ENCODE assay signal across 20 cellular contexts in the genomic region with DNA sequence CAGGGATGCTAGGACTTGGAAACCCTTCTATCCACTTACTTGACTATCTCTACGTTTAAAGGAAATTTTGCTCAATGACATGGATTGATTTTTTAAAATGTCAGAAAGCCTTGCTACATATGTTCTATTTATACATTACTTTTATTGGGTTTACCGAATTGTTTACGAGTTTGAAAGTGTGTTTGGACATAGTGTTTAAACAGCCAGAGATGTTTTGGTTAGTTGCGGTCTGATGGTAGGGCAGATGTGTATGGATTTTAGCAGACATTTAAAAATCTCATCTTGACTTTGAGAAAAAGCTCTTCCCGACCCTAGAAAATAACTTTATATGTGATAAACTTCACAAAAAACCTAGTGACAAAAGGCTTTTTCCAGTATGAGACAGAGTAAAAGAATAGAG.
DNase-seq lines count a peak whose midpoint lies in the region; ATAC-seq, FAIRE-seq and TF ChIP-seq lines count a peak whose summit lies in the region.
"Had no signal": no experiment of that assay in that cellular context is flagged by ENCODE, and none has a peak within 500 bp of the region (broad histone marks: within the 10 kb centered on the region; RNA-seq: fewer than 3 reads in every experiment).

No MANE protein-coding gene starts in this region.

- H3K4ac ChIP-seq in IMR-90 (ENCODE audit: low read depth, low read length) (no peak overlapping the region), mesenchymal stem cell (ENCODE audit: low read depth in 1 of 2, low read length in 2 of 2) (no peak overlapping the region)

- no peak for TF ChIP-seq CTCF in IMR-90 (conservative IDR thresholded peaks at IDR 0.05; ENCODE audit: low read depth, low read length)

- BruUV-seq in IMR-90 (replicated peaks; lab: Mats Ljungman, UMichigan) = no TSS peak

- H3K18ac ChIP-seq in IMR-90 (ENCODE audit: low read depth, low read length) (no peak overlapping the region), mesenchymal stem cell (ENCODE audit: low read depth in 1 of 2, low read length in 2 of 2) (no peak overlapping the region)

- no peak overlapping the region for H3K56ac ChIP-seq in IMR-90 (ENCODE audit: extremely low read depth, insufficient read depth, low read length)

- no peak overlapping the region for H2BK5ac ChIP-seq in IMR-90 (ENCODE audit: low read depth, low read length, poor library complexity, severe bottlenecking)
- no peak overlapping the region for H2BK5ac ChIP-seq in mesenchymal stem cell (ENCODE audit: low read depth, low read length, poor library complexity, severe bottlenecking)

- H3K14ac ChIP-seq in IMR-90 (replicated peaks; ENCODE audit: low read depth, low read length) = no peak overlapping the region
- H3K14ac ChIP-seq in mesenchymal stem cell (ENCODE audit: low read length in 2 of 2) = no peak overlapping the region

- H2AK5ac ChIP-seq in IMR-90 (ENCODE audit: low read depth, low read length) (no peak overlapping the region), mesenchymal stem cell (ENCODE audit: low read length, severe bottlenecking) (no peak overlapping the region)

- CTCF ChIA-PET in IMR-90 (lab: Yijun Ruan, JAX) = no interaction called here

- H2BK15ac ChIP-seq in IMR-90 (ENCODE audit: low read depth, low read length) = no peak overlapping the region
- no peak overlapping the region for H2BK15ac ChIP-seq in mesenchymal stem cell (ENCODE audit: low read depth, poor library complexity, severe bottlenecking)

- H4K8ac ChIP-seq in IMR-90 (ENCODE audit: low read depth in 2 of 2, low read length in 2 of 2) = no peak overlapping the region
- H4K8ac ChIP-seq in mesenchymal stem cell (ENCODE audit: low read length) = no peak overlapping the region

- ATAC-seq in IMR-90 (ENCODE audit: low read depth) = peak; percentile 61
- ATAC-seq in HG03442 (IDR thresholded peaks at IDR 0.05; ENCODE audit: unreplicated experiment) = no peak
- ATAC-seq in GM21526 (IDR thresholded peaks at IDR 0.05; ENCODE audit: low FRiP score, unreplicated experiment) = no peak

- POLR2A ChIA-PET in IMR-90 (lab: Charles Lee; ENCODE audit: unreplicated experiment) = no interaction called here

- H3K27me3 ChIP-seq in IMR-90 (ENCODE audit: control insufficient read depth, insufficient read depth, low read length) = no peaks in the 10 kb centered on the region
- H3K27me3 ChIP-seq in mesenchymal stem cell (ENCODE audit: control insufficient read depth in 1 of 2, insufficient read depth in 1 of 2, low read length in 2 of 2) = no peaks in the 10 kb centered on the region
- H3K27me3 ChIP-seq: BE2C; BLaER1 treated with 17β-estradiol and CSF1 and Interleukin-3, amounts not matched to agents 10 nM and 100 nM had no signal

- no peak for TF ChIP-seq RAD21 in IMR-90 (IDR thresholded peaks at IDR 0.05; ENCODE audit: low read length)

- in situ Hi-C loops in IMR-90 (cut with MboI; ENCODE audit: low sequenced_read_pairs) = no loop called here
- in situ Hi-C loops in ACHN (cut with HindIII; ENCODE audit: low pct_ligation_motif_present, low pct_unique_long_range_greater_than_20kb, low sequenced_read_pairs) = no loop called here

- H2AFZ ChIP-seq in IMR-90 (replicated peaks; ENCODE audit: low read length, poor library complexity) = no peak overlapping the region
- H2AFZ ChIP-seq in mesenchymal stem cell (ENCODE audit: low read depth, low read length) = no peak overlapping the region

- H4K5ac ChIP-seq in IMR-90 (ENCODE audit: low read depth, low read length) = no peak overlapping the region

- DNase-seq in IMR-90 (peak; percentile 28), mesenchymal stem cell (peak; percentile 61), ACHN (no peak)
- DNase-seq: AML-193; BE2C; CD4-positive, alpha-beta T cell; CD8-positive, alpha-beta memory T cell; DMS53; DMS79 treated with DMSO at 0.1 percent for 48 hours; GF-D8; GOT3; HFFc6 had no signal

- H2BK12ac ChIP-seq in mesenchymal stem cell (ENCODE audit: low read length in 2 of 2) = no peak overlapping the region

- H3K9ac ChIP-seq in IMR-90 (ENCODE audit: low read depth, low read length) = no peak overlapping the region
- H3K9ac ChIP-seq in mesenchymal stem cell (ENCODE audit: low read length) = no peak overlapping the region
- H3K9ac ChIP-seq: BLaER1 treated with 17β-estradiol and CSF1 and Interleukin-3, amounts not matched to agents 10 nM and 100 nM had no signal

- H3K9me3 ChIP-seq in IMR-90 (ENCODE audit: control insufficient read depth, insufficient read depth, low read length) (peaks cover 2% of the 10 kb centered on the region; the same call in 1 of the 2 replicates), mesenchymal stem cell (ENCODE audit: control insufficient read depth, low read length) (peaks cover 4% of the 10 kb centered on the region)
- H3K9me3 ChIP-seq: BE2C; BLaER1 treated with 17β-estradiol and CSF1 and Interleukin-3, amounts not matched to agents 10 nM and 100 nM; HAP-1 had no signal

- H3K79me1 ChIP-seq in IMR-90 (ENCODE audit: low read depth in 1 of 2, low read length in 2 of 2) = no peaks in the 10 kb centered on the region
- no peaks in the 10 kb centered on the region for H3K79me1 ChIP-seq in mesenchymal stem cell (replicated peaks; ENCODE audit: low read length, poor library complexity, severe bottlenecking)

- H3K4me3 ChIP-seq in IMR-90 (ENCODE audit: insufficient read depth, low read depth, low read length) (no peak overlapping the region), mesenchymal stem cell (ENCODE audit: insufficient read depth in 1 of 2, low read depth in 1 of 2, low read length in 2 of 2) (no peak overlapping the region)
- H3K4me3 ChIP-seq: BLaER1 treated with 17β-estradiol and CSF1 and Interleukin-3, amounts not matched to agents 10 nM and 100 nM; HAP-1 had no signal

- H3K36me3 ChIP-seq in IMR-90 (ENCODE audit: control insufficient read depth, insufficient read depth, low read length) = no peaks in the 10 kb centered on the region
- H3K36me3 ChIP-seq in mesenchymal stem cell (ENCODE audit: control insufficient read depth in 1 of 2, insufficient read depth in 2 of 2, low read depth in 1 of 2, low read length in 2 of 2) = no peaks in the 10 kb centered on the region
- H3K36me3 ChIP-seq: BE2C; BLaER1 treated with 17β-estradiol and CSF1 and Interleukin-3, amounts not matched to agents 10 nM and 100 nM; HAP-1 had no signal

- peak overlapping the region; percentile 68; the same call in 1 of the 2 replicates for H2BK120ac ChIP-seq in IMR-90 (ENCODE audit: low read depth, low read length)
- peak overlapping the region; percentile 61 for H2BK120ac ChIP-seq in mesenchymal stem cell (ENCODE audit: low read depth, low read length)

- H2AK9ac ChIP-seq in IMR-90 (replicated peaks; ENCODE audit: low read depth, low read length, poor library complexity) = no peak overlapping the region

- WGBS in IMR-90 (ENCODE audit: extremely low coverage in 2 of 2, insufficient read length in 1 of 2), 2 experiments = no CpG with 5 or more reads among the region's 5 CpGs
- WGBS in mesenchymal stem cell = 80% methylated on average over 1 of the region's 5 CpGs

- H4K91ac ChIP-seq in IMR-90 (ENCODE audit: insufficient read depth, low read depth, low read length) = no peak overlapping the region
- no peak overlapping the region for H4K91ac ChIP-seq in mesenchymal stem cell (ENCODE audit: low read length)

- FAIRE-seq in TTC549 (lab: Jason Lieb, UNC) = peak; percentile 3
- FAIRE-seq: GM12891, GM18507, H54 had no signal

- no peaks in the 10 kb centered on the region for H3K4me1 ChIP-seq in IMR-90 (ENCODE audit: control insufficient read depth, insufficient read depth, low read length)
- H3K4me1 ChIP-seq in mesenchymal stem cell (ENCODE audit: control insufficient read depth, insufficient read depth, low read depth, low read length) = no peaks in the 10 kb centered on the region
- H3K4me1 ChIP-seq: BLaER1 treated with 17β-estradiol and CSF1 and Interleukin-3, amounts not matched to agents 10 nM and 100 nM; HAP-1 had no signal

- H2BK20ac ChIP-seq in IMR-90 (ENCODE audit: low read depth, low read length) = no peak overlapping the region

- peak overlapping the region; percentile 17; the same call in 1 of the 2 replicates for H3K4me2 ChIP-seq in IMR-90 (ENCODE audit: low read depth, low read length)
- H3K4me2 ChIP-seq in mesenchymal stem cell (ENCODE audit: low read length, poor library complexity, severe bottlenecking) = no peak overlapping the region
- H3K4me2 ChIP-seq: BLaER1 treated with 17β-estradiol and CSF1 and Interleukin-3, amounts not matched to agents 10 nM and 100 nM had no signal

- intact Hi-C loops in IMR-90 (cut with micrococcal nuclease) = no loop called here

- dilution Hi-C loops in IMR-90 (cut with HindIII; ENCODE audit: low sequenced_read_pairs, unreplicated experiment) = no loop called here

- H3K23ac ChIP-seq in IMR-90 (ENCODE audit: low read depth, low read length) = no peak overlapping the region
- H3K23ac ChIP-seq in mesenchymal stem cell (ENCODE audit: low read length in 2 of 2) = no peak overlapping the region

- no peak for TF ChIP-seq POLR2A in IMR-90 (IDR thresholded peaks at IDR 0.05; ENCODE audit: low read depth, low read length)

- H3K27ac ChIP-seq in IMR-90 (ENCODE audit: insufficient read depth, low read length) (no peak overlapping the region; the same call in 1 of the 2 replicates), mesenchymal stem cell (ENCODE audit: low read length, poor library complexity, severe bottlenecking) (no peak overlapping the region)
- H3K27ac ChIP-seq: BLaER1 treated with 17β-estradiol and CSF1 and Interleukin-3, amounts not matched to agents 10 nM and 100 nM had no signal

- no peaks in the 10 kb centered on the region for H3K9me1 ChIP-seq in IMR-90 (ENCODE audit: insufficient read depth, low read length)

- no peaks in the 10 kb centered on the region for H4K20me1 ChIP-seq in IMR-90 (ENCODE audit: insufficient read depth, low read length)
- H4K20me1 ChIP-seq: BLaER1 treated with 17β-estradiol and CSF1 and Interleukin-3, amounts not matched to agents 10 nM and 100 nM had no signal

TF ChIP-seq in IMR-90, 13 proteins besides CTCF, POLR2A, EP300 and RAD21:
- no peak for TF ChIP-seq BHLHE40 (IDR thresholded peaks at IDR 0.05; ENCODE audit: low read depth, low read length)
